ENCODE assay signal across 8 cellular contexts in genomic region chr11:72113170-72113808, GRCh38.
DNase-seq lines count a peak whose midpoint lies in the region; ATAC-seq and TF ChIP-seq lines count a peak whose summit lies in the region.

No MANE protein-coding gene starts in this region.

- TF ChIP-seq CTCF in WI38 (IDR thresholded peaks at IDR 0.05; ENCODE audit: low read depth, low read length) = no peak

- H3K9ac ChIP-seq in subcutaneous abdominal adipose tissue (ENCODE audit: low read length in 5 of 5) = peak overlapping the region in 3 of 5 donors; percentile 89 to 95 (median 94)

- ATAC-seq in GM19395 (IDR thresholded peaks at IDR 0.05; ENCODE audit: unreplicated experiment) = no peak

- no peaks in the 10 kb centered on the region for H3K9me3 ChIP-seq in subcutaneous abdominal adipose tissue (ENCODE audit: control insufficient read depth in 5 of 5, low read length in 5 of 5)

- peak; percentile 35 for DNase-seq in NCI-H2171 treated with DMSO at 0.1 percent for 48 hours (lab: John Stamatoyannopoulos, UW)
- no peak for DNase-seq in NCI-H2171 (lab: John Stamatoyannopoulos, UW)
- no peak for DNase-seq in AG08396 (ENCODE audit: low spot score)
- no peak for DNase-seq in activated effector memory CD4-positive, alpha-beta T cell treated with anti-CD3 and anti-CD28 coated beads, Interleukin-2, amount 50 U/mL, for 16 hours

- H3K4me1 ChIP-seq in subcutaneous abdominal adipose tissue (ENCODE audit: control insufficient read depth in 5 of 5, insufficient read depth in 5 of 5, low read length in 5 of 5) = peaks cover 5 to 18% (median 14%) of the 10 kb centered on the region in 5 donors

- H3K27ac ChIP-seq in subcutaneous abdominal adipose tissue (ENCODE audit: low read depth, low read length) = peak overlapping the region; percentile 96

- H3K36me3 ChIP-seq in subcutaneous abdominal adipose tissue (ENCODE audit: control insufficient read depth in 5 of 5, insufficient read depth in 5 of 5, low read length in 5 of 5) = peaks cover 0 to 9% (median 8%) of the 10 kb centered on the region in 5 donors

- H3K4me3 ChIP-seq in WI38 (ENCODE audit: low read depth, low read length) = peak overlapping the region; percentile 82
- peak overlapping the region; percentile 86 for H3K4me3 ChIP-seq in iPS-11a (ENCODE audit: low read depth, low read length)
- H3K4me3 ChIP-seq in subcutaneous abdominal adipose tissue (ENCODE audit: low read depth in 1 of 5, low read length in 5 of 5) = peak overlapping the region; percentile 74 to 93 (median 87)

- peaks cover 0 to 3% (median 0%) of the 10 kb centered on the region in 5 donors for H3K27me3 ChIP-seq in subcutaneous abdominal adipose tissue (ENCODE audit: control insufficient read depth in 5 of 5, insufficient read depth in 4 of 5, low read length in 5 of 5)
